In genomic region chr20:22471156-22471836, GRCh38 we compare ENCODE assay signal across 2 cellular contexts.
TF ChIP-seq lines count a peak whose summit lies in the region.

No MANE protein-coding gene starts in this region.

TF ChIP-seq in A549, 52 proteins besides CTCF, POLR2A, EP300 and RAD21 (continued from another document and continues in another):
- TF ChIP-seq, protein P1, sequence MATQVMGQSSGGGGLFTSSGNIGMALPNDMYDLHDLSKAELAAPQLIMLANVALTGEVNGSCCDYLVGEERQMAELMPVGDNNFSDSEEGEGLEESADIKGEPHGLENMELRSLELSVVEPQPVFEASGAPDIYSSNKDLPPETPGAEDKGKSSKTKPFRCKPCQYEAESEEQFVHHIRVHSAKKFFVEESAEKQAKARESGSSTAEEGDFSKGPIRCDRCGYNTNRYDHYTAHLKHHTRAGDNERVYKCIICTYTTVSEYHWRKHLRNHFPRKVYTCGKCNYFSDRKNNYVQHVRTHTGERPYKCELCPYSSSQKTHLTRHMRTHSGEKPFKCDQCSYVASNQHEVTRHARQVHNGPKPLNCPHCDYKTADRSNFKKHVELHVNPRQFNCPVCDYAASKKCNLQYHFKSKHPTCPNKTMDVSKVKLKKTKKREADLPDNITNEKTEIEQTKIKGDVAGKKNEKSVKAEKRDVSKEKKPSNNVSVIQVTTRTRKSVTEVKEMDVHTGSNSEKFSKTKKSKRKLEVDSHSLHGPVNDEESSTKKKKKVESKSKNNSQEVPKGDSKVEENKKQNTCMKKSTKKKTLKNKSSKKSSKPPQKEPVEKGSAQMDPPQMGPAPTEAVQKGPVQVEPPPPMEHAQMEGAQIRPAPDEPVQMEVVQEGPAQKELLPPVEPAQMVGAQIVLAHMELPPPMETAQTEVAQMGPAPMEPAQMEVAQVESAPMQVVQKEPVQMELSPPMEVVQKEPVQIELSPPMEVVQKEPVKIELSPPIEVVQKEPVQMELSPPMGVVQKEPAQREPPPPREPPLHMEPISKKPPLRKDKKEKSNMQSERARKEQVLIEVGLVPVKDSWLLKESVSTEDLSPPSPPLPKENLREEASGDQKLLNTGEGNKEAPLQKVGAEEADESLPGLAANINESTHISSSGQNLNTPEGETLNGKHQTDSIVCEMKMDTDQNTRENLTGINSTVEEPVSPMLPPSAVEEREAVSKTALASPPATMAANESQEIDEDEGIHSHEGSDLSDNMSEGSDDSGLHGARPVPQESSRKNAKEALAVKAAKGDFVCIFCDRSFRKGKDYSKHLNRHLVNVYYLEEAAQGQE (IDR thresholded peaks at IDR 0.05), result no peak
- TF ChIP-seq HOXB5 (CRISPR knock-in tag; IDR thresholded peaks at IDR 0.05) (peak; percentile 37; the same call in 1 of the 2 replicates), ZNF302 (CRISPR knock-in tag; IDR thresholded peaks at IDR 0.05) (0 out of 2 replicates have a peak, but pooled peaks have one; percentile 11), BHLHE40 (IDR thresholded peaks at IDR 0.05; ENCODE audit: low read depth, low read length) (no peak), JUN (IDR thresholded peaks at IDR 0.05) (no peak), HES2 (IDR thresholded peaks at IDR 0.05) (no peak), PHF8 (IDR thresholded peaks at IDR 0.05; ENCODE audit: borderline replicate concordance, low read depth) (no peak), USF2 (IDR thresholded peaks at IDR 0.05) (no peak), NR3C1 (IDR thresholded peaks at IDR 0.05) (no peak), EHMT2 (IDR thresholded peaks at IDR 0.05; ENCODE audit: low read depth) (no peak), MAX (IDR thresholded peaks at IDR 0.05) (peak; percentile 65), E2F6 (IDR thresholded peaks at IDR 0.05; ENCODE audit: borderline replicate concordance, low read depth) (no peak), MAZ (IDR thresholded peaks at IDR 0.05; ENCODE audit: borderline replicate concordance, low read depth, low read length) (no peak), FOXS1 (CRISPR knock-in tag; IDR thresholded peaks at IDR 0.05) (peak; percentile 67; the same call in 1 of the 2 replicates), CHD4 (IDR thresholded peaks at IDR 0.05; ENCODE audit: borderline replicate concordance) (no peak), CHD2 (IDR thresholded peaks at IDR 0.05; ENCODE audit: low read length, partially characterized antibody) (no peak), NPAS2 (CRISPR knock-in tag; IDR thresholded peaks at IDR 0.05; ENCODE audit: borderline replicate concordance) (no peak), PBX3 (IDR thresholded peaks at IDR 0.05) (no peak), GATA3 (IDR thresholded peaks at IDR 0.05; ENCODE audit: borderline replicate concordance) (peak; percentile 28; the same call in 1 of the 2 replicates), MYC (IDR thresholded peaks at IDR 0.05; ENCODE audit: borderline replicate concordance, low read length) (no peak), HDAC2 (IDR thresholded peaks at IDR 0.05) (no peak), CEBPB (IDR thresholded peaks at IDR 0.05) (0 out of 4 replicates have a peak, but pooled peaks of 1 of the 2 experiments have one; percentile 43)
- TF ChIP-seq, protein P2, sequence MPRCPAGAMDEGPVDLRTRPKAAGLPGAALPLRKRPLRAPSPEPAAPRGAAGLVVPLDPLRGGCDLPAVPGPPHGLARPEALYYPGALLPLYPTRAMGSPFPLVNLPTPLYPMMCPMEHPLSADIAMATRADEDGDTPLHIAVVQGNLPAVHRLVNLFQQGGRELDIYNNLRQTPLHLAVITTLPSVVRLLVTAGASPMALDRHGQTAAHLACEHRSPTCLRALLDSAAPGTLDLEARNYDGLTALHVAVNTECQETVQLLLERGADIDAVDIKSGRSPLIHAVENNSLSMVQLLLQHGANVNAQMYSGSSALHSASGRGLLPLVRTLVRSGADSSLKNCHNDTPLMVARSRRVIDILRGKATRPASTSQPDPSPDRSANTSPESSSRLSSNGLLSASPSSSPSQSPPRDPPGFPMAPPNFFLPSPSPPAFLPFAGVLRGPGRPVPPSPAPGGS (IDR thresholded peaks at IDR 0.05), result no peak
- TF ChIP-seq, protein P3, sequence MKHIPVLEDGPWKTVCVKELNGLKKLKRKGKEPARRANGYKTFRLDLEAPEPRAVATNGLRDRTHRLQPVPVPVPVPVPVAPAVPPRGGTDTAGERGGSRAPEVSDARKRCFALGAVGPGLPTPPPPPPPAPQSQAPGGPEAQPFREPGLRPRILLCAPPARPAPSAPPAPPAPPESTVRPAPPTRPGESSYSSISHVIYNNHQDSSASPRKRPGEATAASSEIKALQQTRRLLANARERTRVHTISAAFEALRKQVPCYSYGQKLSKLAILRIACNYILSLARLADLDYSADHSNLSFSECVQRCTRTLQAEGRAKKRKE (CRISPR knock-in tag; IDR thresholded peaks at IDR 0.05; ENCODE audit: low read depth), result no peak

TF ChIP-seq in HepG2, 621 proteins besides CTCF, POLR2A, EP300 and RAD21 (continued from another document and continues in another):
- TF ChIP-seq, protein P4, sequence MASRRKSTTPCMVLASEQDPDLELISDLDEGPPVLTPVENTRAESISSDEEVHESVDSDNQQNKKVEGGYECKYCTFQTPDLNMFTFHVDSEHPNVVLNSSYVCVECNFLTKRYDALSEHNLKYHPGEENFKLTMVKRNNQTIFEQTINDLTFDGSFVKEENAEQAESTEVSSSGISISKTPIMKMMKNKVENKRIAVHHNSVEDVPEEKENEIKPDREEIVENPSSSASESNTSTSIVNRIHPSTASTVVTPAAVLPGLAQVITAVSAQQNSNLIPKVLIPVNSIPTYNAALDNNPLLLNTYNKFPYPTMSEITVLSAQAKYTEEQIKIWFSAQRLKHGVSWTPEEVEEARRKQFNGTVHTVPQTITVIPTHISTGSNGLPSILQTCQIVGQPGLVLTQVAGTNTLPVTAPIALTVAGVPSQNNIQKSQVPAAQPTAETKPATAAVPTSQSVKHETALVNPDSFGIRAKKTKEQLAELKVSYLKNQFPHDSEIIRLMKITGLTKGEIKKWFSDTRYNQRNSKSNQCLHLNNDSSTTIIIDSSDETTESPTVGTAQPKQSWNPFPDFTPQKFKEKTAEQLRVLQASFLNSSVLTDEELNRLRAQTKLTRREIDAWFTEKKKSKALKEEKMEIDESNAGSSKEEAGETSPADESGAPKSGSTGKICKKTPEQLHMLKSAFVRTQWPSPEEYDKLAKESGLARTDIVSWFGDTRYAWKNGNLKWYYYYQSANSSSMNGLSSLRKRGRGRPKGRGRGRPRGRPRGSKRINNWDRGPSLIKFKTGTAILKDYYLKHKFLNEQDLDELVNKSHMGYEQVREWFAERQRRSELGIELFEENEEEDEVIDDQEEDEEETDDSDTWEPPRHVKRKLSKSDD (CRISPR knock-in tag; IDR thresholded peaks at IDR 0.05; ENCODE audit: low read depth), result peak; percentile 64; the same call in 1 of the 2 replicates
- TF ChIP-seq FOXK2 (IDR thresholded peaks at IDR 0.05) (no peak), KDM6A (CRISPR knock-in tag; IDR thresholded peaks at IDR 0.05; ENCODE audit: low read depth) (peak; percentile 11; the same call in 1 of the 2 replicates), MAF1 (CRISPR knock-in tag; IDR thresholded peaks at IDR 0.05; ENCODE audit: borderline replicate concordance) (no peak), SP4 (CRISPR knock-in tag; IDR thresholded peaks at IDR 0.05) (no peak), ZNF780A (CRISPR knock-in tag; IDR thresholded peaks at IDR 0.05) (no peak), ZFP36L1 (CRISPR knock-in tag; IDR thresholded peaks at IDR 0.05) (no peak), USF2 (IDR thresholded peaks at IDR 0.05; ENCODE audit: low read depth, low read length) (no peak), USF2 (CRISPR knock-in tag; IDR thresholded peaks at IDR 0.05; ENCODE audit: borderline replicate concordance) (no peak), XBP1 (CRISPR knock-in tag; IDR thresholded peaks at IDR 0.05) (no peak), ZNF124 (CRISPR knock-in tag; IDR thresholded peaks at IDR 0.05) (no peak), ZSCAN12 (CRISPR knock-in tag; IDR thresholded peaks at IDR 0.05) (no peak), MEF2D (CRISPR knock-in tag; IDR thresholded peaks at IDR 0.05) (no peak), ZNF296 (CRISPR knock-in tag; conservative IDR thresholded peaks at IDR 0.05) (no peak), NR2F2 (IDR thresholded peaks at IDR 0.05; ENCODE audit: borderline replicate concordance, low read depth) (no peak), CHD4 (IDR thresholded peaks at IDR 0.05; ENCODE audit: borderline replicate concordance, low read length) (no peak), ZNF232 (CRISPR knock-in tag; IDR thresholded peaks at IDR 0.05; ENCODE audit: borderline replicate concordance) (no peak), DPF2 (CRISPR knock-in tag; IDR thresholded peaks at IDR 0.05; ENCODE audit: borderline replicate concordance, low read depth) (no peak), ZNF646 (CRISPR knock-in tag; IDR thresholded peaks at IDR 0.05) (peak; percentile 96), ZNF280D (CRISPR knock-in tag; IDR thresholded peaks at IDR 0.05) (no peak), AKAP8 (CRISPR knock-in tag; IDR thresholded peaks at IDR 0.05) (no peak), CCAR2 (optimal IDR thresholded peaks at IDR 0.05; ENCODE audit: low read depth, low read length) (no peak), ZC3H13 (CRISPR knock-in tag; IDR thresholded peaks at IDR 0.05) (no peak), ZNF138 (CRISPR knock-in tag; IDR thresholded peaks at IDR 0.05; ENCODE audit: low read depth) (no peak)
- TF ChIP-seq, protein P5, sequence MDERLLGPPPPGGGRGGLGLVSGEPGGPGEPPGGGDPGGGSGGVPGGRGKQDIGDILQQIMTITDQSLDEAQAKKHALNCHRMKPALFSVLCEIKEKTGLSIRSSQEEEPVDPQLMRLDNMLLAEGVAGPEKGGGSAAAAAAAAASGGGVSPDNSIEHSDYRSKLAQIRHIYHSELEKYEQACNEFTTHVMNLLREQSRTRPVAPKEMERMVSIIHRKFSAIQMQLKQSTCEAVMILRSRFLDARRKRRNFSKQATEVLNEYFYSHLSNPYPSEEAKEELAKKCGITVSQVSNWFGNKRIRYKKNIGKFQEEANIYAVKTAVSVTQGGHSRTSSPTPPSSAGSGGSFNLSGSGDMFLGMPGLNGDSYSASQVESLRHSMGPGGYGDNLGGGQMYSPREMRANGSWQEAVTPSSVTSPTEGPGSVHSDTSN (CRISPR knock-in tag; IDR thresholded peaks at IDR 0.05), result no peak
